6 cellular contexts compared by ENCODE assay signal in the genomic region with DNA sequence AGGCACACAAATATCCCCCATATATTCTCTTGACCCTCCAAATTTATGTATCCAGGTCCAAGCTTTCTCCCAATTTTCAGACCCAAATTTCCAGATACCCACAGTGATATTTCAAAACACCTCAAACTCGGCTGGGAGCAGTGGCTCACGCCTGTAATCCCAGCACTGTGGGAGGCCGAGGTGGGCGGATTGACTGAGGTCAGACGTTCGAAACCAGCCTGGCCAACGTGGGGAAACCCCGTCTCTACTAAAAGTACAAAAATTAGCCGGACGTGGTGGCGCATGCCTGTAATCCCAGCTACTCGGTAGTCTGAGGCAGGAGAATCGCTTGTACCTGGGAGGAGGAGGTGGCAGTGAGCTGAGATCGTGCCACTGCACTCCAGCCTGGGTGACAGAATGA. TPM values are rescaled to one million over a fixed set of nuclear protein-coding genes. Genes with fewer than 3 reads are reported as not detected.
DNase-seq lines count a peak whose midpoint lies in the region; ATAC-seq, FAIRE-seq and TF ChIP-seq lines count a peak whose summit lies in the region.
"Not testable (repeated sequence)": the region's sequence is repeated elsewhere in the genome, so short reads cannot be mapped to it uniquely, and the experiment has no call there.

No MANE protein-coding gene starts in this region.

- H3K9me3 Mint-ChIP-seq in T-helper 1 cell treated with Interleukin-12 subunit alpha and Interleukin-12 subunit beta and Interleukin-4 antibody, amounts not matched to agents 30 μg/mL and 1 μg/mL, for 36 hours; glutamatergic neuron (ENCODE audit: unreplicated experiment): not testable (repeated sequence)

- not testable (repeated sequence) for H3K36me3 ChIP-seq in pancreas

- not testable (repeated sequence) for H3K27ac ChIP-seq in pancreas

- peak; percentile 77 for FAIRE-seq in GM12891 (lab: Jason Lieb, UNC)
- FAIRE-seq in pancreas (lab: Jason Lieb, UNC) = not testable (repeated sequence)

- peaks cover 17% of the 10 kb centered on the region for H3K27me3 Mint-ChIP-seq in T-helper 1 cell treated with Interleukin-12 subunit alpha and Interleukin-12 subunit beta and Interleukin-4 antibody, amounts not matched to agents 30 μg/mL and 1 μg/mL, for 36 hours (ENCODE audit: low read depth)
- H3K27me3 Mint-ChIP-seq in glutamatergic neuron (ENCODE audit: unreplicated experiment) = not testable (repeated sequence)

- H3K4me3 ChIP-seq in pancreas = peak overlapping the region in 3 of 4 donors; percentile 80 to 97 (median 94)

- peaks cover 10% of the 10 kb centered on the region for H3K4me1 Mint-ChIP-seq in T-helper 1 cell treated with Interleukin-12 subunit alpha and Interleukin-12 subunit beta and Interleukin-4 antibody, amounts not matched to agents 30 μg/mL and 1 μg/mL, for 36 hours (ENCODE audit: low read depth)
- H3K4me1 Mint-ChIP-seq in glutamatergic neuron (ENCODE audit: low read depth, unreplicated experiment) = not testable (repeated sequence)

- H3K4me1 ChIP-seq in pancreas = not testable (repeated sequence)

- H3K27ac Mint-ChIP-seq in T-helper 1 cell treated with Interleukin-12 subunit alpha and Interleukin-12 subunit beta and Interleukin-4 antibody, amounts not matched to agents 30 μg/mL and 1 μg/mL, for 36 hours; glutamatergic neuron (ENCODE audit: unreplicated experiment): not testable (repeated sequence)

- not testable (repeated sequence) for DNase-seq in GM12891 (ENCODE audit: insufficient read length, low spot score); glutamatergic neuron; pancreas
- peak; percentile 46 for DNase-seq in activated T-helper 9 cell treated with anti-CD3 and anti-CD28 coated beads, Interleukin-2, amount 50 U/mL, for 16 hours (ENCODE audit: low read depth)
- peak; percentile 20 to 37 for DNase-seq in stimulated activated CD8-positive, alpha-beta memory T cell treated with anti-CD3 and anti-CD28 coated beads, Interleukin-7, amount 100 ng/mL, for 48 hours (ENCODE audit: extremely low read depth in 1 of 2, low read depth in 1 of 2)

- ATAC-seq in pancreas = not testable (repeated sequence)

- WGBS in pancreas, 2 donors = 45 to 46% methylated on average over 14 of the region's 14 CpGs

- not testable (repeated sequence) for H3K36me3 Mint-ChIP-seq in T-helper 1 cell treated with Interleukin-12 subunit alpha and Interleukin-12 subunit beta and Interleukin-4 antibody, amounts not matched to agents 30 μg/mL and 1 μg/mL, for 36 hours (ENCODE audit: low read depth); glutamatergic neuron (ENCODE audit: unreplicated experiment)

- not testable (repeated sequence) for H3K9me3 ChIP-seq in pancreas

- not testable (repeated sequence) for H3K27me3 ChIP-seq in pancreas

- peak overlapping the region; percentile 27 for H3K4me3 Mint-ChIP-seq in T-helper 1 cell treated with Interleukin-12 subunit alpha and Interleukin-12 subunit beta and Interleukin-4 antibody, amounts not matched to agents 30 μg/mL and 1 μg/mL, for 36 hours
- H3K4me3 Mint-ChIP-seq in glutamatergic neuron (ENCODE audit: unreplicated experiment) = peak overlapping the region; percentile 22

- not testable (repeated sequence) for TF ChIP-seq CTCF in glutamatergic neuron (IDR thresholded peaks at IDR 0.05; ENCODE audit: partially characterized antibody, unreplicated experiment); pancreas (IDR thresholded peaks at IDR 0.05)

- intact Hi-C loops in pancreas (cut with DNase I) = loop anchor here in 1 of 3 donors (10.0 kb wide), 1 partner anchor 125 kb away; no protein-coding TSS in a partner anchor

- TF ChIP-seq POLR2A in GM12891 (IDR thresholded peaks at IDR 0.05; ENCODE audit: low read depth, low read length) = not testable (repeated sequence)

RNA-seq across cellular contexts. Expression of a gene that starts 1.6 kb away (rescaled TPM):
- polyA plus RNA-seq in GM12891 (2012; ENCODE audit: low read depth, missing spikeins) = 7.6 TPM
- 3.3 TPM for total RNA-seq in glutamatergic neuron (ENCODE audit: unreplicated experiment)
- 1 to 10 TPM; 1.9 to 3.6 (median 2.6) TPM for total RNA-seq in pancreas
- 1 to 10 TPM; 1.5 to 3.2 TPM for polyA plus RNA-seq in pancreas

RNA-seq across cellular contexts. Expression of a gene that starts 10.5 kb away (rescaled TPM):
- 1.2 TPM for polyA plus RNA-seq in GM12891 (2012; ENCODE audit: low read depth, missing spikeins)
- 9.8 TPM for total RNA-seq in glutamatergic neuron (ENCODE audit: unreplicated experiment)
- 1 to 10 TPM; 1.2 to 4.0 (median 2.2) TPM for total RNA-seq in pancreas
- polyA plus RNA-seq in pancreas = 1 to 10 TPM; 3.2 to 4.6 TPM

RNA-seq across cellular contexts. Expression of a gene that starts 10.7 kb away (rescaled TPM):
- 4.4 TPM for polyA plus RNA-seq in GM12891 (2012; ENCODE audit: low read depth, missing spikeins)
- total RNA-seq in glutamatergic neuron (ENCODE audit: unreplicated experiment) (2.5 TPM), pancreas (1 to 10 TPM; 3.2 to 5.7 (median 4.0) TPM)
- polyA plus RNA-seq in pancreas = 1 to 10 TPM; 1.2 to 1.5 TPM

RNA-seq across cellular contexts. Expression of a gene that starts 32.3 kb away (rescaled TPM):
- 679 TPM for polyA plus RNA-seq in GM12891 (2012; ENCODE audit: low read depth, missing spikeins)
- 1,754 TPM for total RNA-seq in glutamatergic neuron (ENCODE audit: unreplicated experiment)
- 100 to 1,000 TPM in 2 of 6 donors, 10 to 100 TPM in 4; 49.3 to 124 (median 61.7) TPM for total RNA-seq in pancreas
- 100 to 1,000 TPM; 111 to 142 TPM for polyA plus RNA-seq in pancreas
